In genomic region chr7:100673302-100673941, GRCh38 we compare ENCODE assay signal across 8 cellular contexts. TPM values are rescaled to one million over a fixed set of nuclear protein-coding genes. Genes with fewer than 3 reads are reported as not detected.
DNase-seq lines count a peak whose midpoint lies in the region; ATAC-seq and TF ChIP-seq lines count a peak whose summit lies in the region.

Gene GNB2, plus strand, starts transcription at chr7:100673740. Its CDS starts 2,526 bp downstream, at chr7:100676266.

- H3K36me3 Mint-ChIP-seq in activated T-helper 17 cell treated with anti-CD3 and anti-CD28 coated beads, Interleukin-2, amount 50 U/mL, for 72 hours (ENCODE audit: low read depth) = peaks cover 35% of the 10 kb centered on the region
- H3K36me3 Mint-ChIP-seq in naive thymus-derived CD8-positive, alpha-beta T cell = peaks cover 0 to 17% (median 0%) of the 10 kb centered on the region in 3 donors

- H3K79me2 ChIP-seq in DOHH2 (ENCODE audit: control insufficient read depth, low read length) = peaks cover 44% of the 10 kb centered on the region
- H3K79me2 ChIP-seq in fibroblast of lung (ENCODE audit: control insufficient read depth, insufficient read depth, low read length) = peaks cover 39% of the 10 kb centered on the region

- TF ChIP-seq CTCF in DOHH2 (IDR thresholded peaks at IDR 0.05; ENCODE audit: low read depth, low read length, poor library complexity, severe bottlenecking) = no peak
- TF ChIP-seq CTCF in LNCaP clone FGC (IDR thresholded peaks at IDR 0.05; ENCODE audit: control insufficient read depth, extremely low read depth, insufficient read depth) = no peak
- no peak for TF ChIP-seq CTCF in RWPE1 (conservative IDR thresholded peaks at IDR 0.05; ENCODE audit: low read depth)
- TF ChIP-seq CTCF in fibroblast of lung (conservative IDR thresholded peaks at IDR 0.05 in 1 of 2, IDR thresholded peaks at IDR 0.05 in 1 of 2; ENCODE audit: low read depth in 1 of 2, low read length in 2 of 2) = no peak

- H3K4me1 ChIP-seq in DOHH2 (ENCODE audit: control insufficient read depth, low read length) = peaks cover 14% of the 10 kb centered on the region
- H3K4me1 ChIP-seq in fibroblast of lung (ENCODE audit: control insufficient read depth, extremely low read depth, insufficient read depth, low read length) = no peaks in the 10 kb centered on the region

- no peaks in the 10 kb centered on the region for H3K9me2 ChIP-seq in DOHH2 (replicated peaks; ENCODE audit: control insufficient read depth, low read length)

- H3F3A ChIP-seq in DOHH2 (ENCODE audit: control insufficient read depth, insufficient read depth) = peaks cover 4% of the 10 kb centered on the region

- H2AFZ ChIP-seq in fibroblast of lung (ENCODE audit: low read length) = peak within 1 kb of the TSS; percentile 80

- H3K36me3 ChIP-seq in DOHH2 (ENCODE audit: control insufficient read depth, low read length) = peaks cover 30% of the 10 kb centered on the region
- H3K36me3 ChIP-seq in fibroblast of lung (ENCODE audit: control insufficient read depth, insufficient read depth, low read length) = peaks cover 16% of the 10 kb centered on the region

- H3K27ac ChIP-seq in DOHH2 (ENCODE audit: low read depth, low read length) = peak within 1 kb of the TSS; percentile 73
- peak within 1 kb of the TSS; percentile 92 for H3K27ac ChIP-seq in RWPE1
- peak within 1 kb of the TSS; percentile 92 for H3K27ac ChIP-seq in fibroblast of lung (ENCODE audit: insufficient read depth, low read length)

- H3K27me3 Mint-ChIP-seq in activated T-helper 17 cell treated with anti-CD3 and anti-CD28 coated beads, Interleukin-2, amount 50 U/mL, for 72 hours = no peaks in the 10 kb centered on the region
- no peaks in the 10 kb centered on the region for H3K27me3 Mint-ChIP-seq in naive thymus-derived CD8-positive, alpha-beta T cell

- peak; percentile 94 for DNase-seq in GOT3 (lab: John Stamatoyannopoulos, UW)
- DNase-seq in LNCaP clone FGC (ENCODE audit: low read depth) = peak; percentile 96
- DNase-seq in RWPE1 (ENCODE audit: low spot score) = peak; percentile 98
- DNase-seq in fibroblast of lung (ENCODE audit: low read depth in 2 of 2) = peak; percentile 99 to 100
- peak; percentile 92 to 97 (median 96) for DNase-seq in naive thymus-derived CD8-positive, alpha-beta T cell
- DNase-seq in stimulated activated naive CD4-positive, alpha-beta T cell (lab: John Stamatoyannopoulos, UW) = peak; percentile 94 to 100 (median 97)

- H3K9me3 ChIP-seq in DOHH2 (ENCODE audit: control insufficient read depth, insufficient read depth, low read length) (no peaks in the 10 kb centered on the region), fibroblast of lung (ENCODE audit: control insufficient read depth, insufficient read depth, low read depth, low read length) (no peaks in the 10 kb centered on the region)

- no peaks in the 10 kb centered on the region for H3K9me3 Mint-ChIP-seq in activated T-helper 17 cell treated with anti-CD3 and anti-CD28 coated beads, Interleukin-2, amount 50 U/mL, for 72 hours
- H3K9me3 Mint-ChIP-seq in naive thymus-derived CD8-positive, alpha-beta T cell = no peaks in the 10 kb centered on the region

- peak within 1 kb of the TSS; percentile 93 for H3K4me3 ChIP-seq in DOHH2 (ENCODE audit: low read length)
- peak within 1 kb of the TSS; percentile 94 for H3K4me3 ChIP-seq in LNCaP clone FGC (ENCODE audit: low read depth, low read length)
- H3K4me3 ChIP-seq in fibroblast of lung (replicated peaks in 1 of 4; ENCODE audit: control extremely low read depth in 1 of 4, insufficient read depth in 1 of 4, low read depth in 3 of 4, low read length in 4 of 4) = peak within 1 kb of the TSS; percentile 67 to 92 (median 78)

- H3K27me3 ChIP-seq in DOHH2 (ENCODE audit: control insufficient read depth, low read length) (peaks cover 18% of the 10 kb centered on the region), fibroblast of lung (ENCODE audit: control insufficient read depth, insufficient read depth, low read length) (no peaks in the 10 kb centered on the region)

- peak within 1 kb of the TSS; percentile 93 for H3K4me3 Mint-ChIP-seq in activated T-helper 17 cell treated with anti-CD3 and anti-CD28 coated beads, Interleukin-2, amount 50 U/mL, for 72 hours
- H3K4me3 Mint-ChIP-seq in naive thymus-derived CD8-positive, alpha-beta T cell = peak within 1 kb of the TSS; percentile 94 to 97 (median 96)

- H3K9ac ChIP-seq in fibroblast of lung (ENCODE audit: insufficient read depth, low read length) = peak within 1 kb of the TSS; percentile 88

- peaks cover 9% of the 10 kb centered on the region; the same call in 1 of the 2 replicates for H4K20me1 ChIP-seq in DOHH2 (ENCODE audit: control insufficient read depth, insufficient read depth, low read depth, low read length)
- no peaks in the 10 kb centered on the region for H4K20me1 ChIP-seq in fibroblast of lung (ENCODE audit: control insufficient read depth, extremely low read depth, insufficient read depth, low read length)

- CTCF ChIA-PET in RWPE1 (lab: Yijun Ruan, JAX) = no interaction called here

- peak; percentile 82 for ATAC-seq in activated T-helper 17 cell treated with anti-CD3 and anti-CD28 coated beads, Interleukin-2, amount 50 U/mL, for 72 hours (replicated peaks)
- ATAC-seq in naive thymus-derived CD8-positive, alpha-beta T cell = peak; percentile 53 to 55

- H3K4me2 ChIP-seq in DOHH2 (ENCODE audit: low read length) (peak within 1 kb of the TSS; percentile 67), fibroblast of lung (ENCODE audit: extremely low read depth, insufficient read depth, low read length) (peak within 1 kb of the TSS; percentile 73)

- H3K4me1 Mint-ChIP-seq in activated T-helper 17 cell treated with anti-CD3 and anti-CD28 coated beads, Interleukin-2, amount 50 U/mL, for 72 hours = peaks cover 13% of the 10 kb centered on the region
- H3K4me1 Mint-ChIP-seq in naive thymus-derived CD8-positive, alpha-beta T cell = peaks cover 8 to 22% (median 21%) of the 10 kb centered on the region in 4 donors

- POLR2A ChIA-PET in RWPE1 (lab: Yijun Ruan, JAX; ENCODE audit: low non-redundant PET) = interaction anchor here (0.6 to 1.0 kb wide), 3 partner anchors 16 to 41 kb away, joined by 3 to 4 read pairs (median 3); no protein-coding TSS in a partner anchor
- POLR2A ChIA-PET in naive thymus-derived CD8-positive, alpha-beta T cell (lab: Charles Lee) = interaction anchor here (0.6 to 7.3 kb wide), 16 partner anchors 13 to 245 kb away, joined by 3 to 100 read pairs (median 4); partner anchors contain the start of genes FBXO24, LRCH4, MEPCE and MOSPD3

- peak within 1 kb of the TSS; percentile 88 for H3K27ac Mint-ChIP-seq in activated T-helper 17 cell treated with anti-CD3 and anti-CD28 coated beads, Interleukin-2, amount 50 U/mL, for 72 hours
- peak within 1 kb of the TSS; percentile 84 to 99 (median 97) for H3K27ac Mint-ChIP-seq in naive thymus-derived CD8-positive, alpha-beta T cell

RNA-seq across cellular contexts. Expression of gene GNB2, which starts in this region (rescaled TPM):
- 100 to 1,000 TPM; 181 to 271 TPM for total RNA-seq in activated T-helper 17 cell treated with anti-CD3 and anti-CD28 coated beads, Interleukin-2, amount 50 U/mL, for 72 hours
- total RNA-seq in fibroblast of lung = 64.5 and 85.2 TPM in 2 replicates
- polyA plus RNA-seq in fibroblast of lung = 145 and 170 TPM in 2 replicates
- polyA plus RNA-seq in fibroblast of lung (2012) = 257 and 351 TPM in 2 replicates
- 655 and 673 TPM in 2 replicates for polyA minus RNA-seq in fibroblast of lung (ENCODE audit: low replicate concordance)
- total RNA-seq in naive thymus-derived CD8-positive, alpha-beta T cell = 100 to 1,000 TPM; 117 to 118 TPM
- polyA plus RNA-seq in naive thymus-derived CD8-positive, alpha-beta T cell = 10 to 100 TPM; 34.8 to 42.4 (median 42.1) TPM

Comparison
In these comparisons a context has a peak if more than half of its experiments do, and no peak if none do; other contexts are left out.
1. Peak in every context shown above with its lines: DNase-seq, ATAC-seq, H3K4me3 ChIP-seq and H3K27ac ChIP-seq.